Comparison of ENCODE assay signal across 8 cellular contexts in the genomic region with DNA sequence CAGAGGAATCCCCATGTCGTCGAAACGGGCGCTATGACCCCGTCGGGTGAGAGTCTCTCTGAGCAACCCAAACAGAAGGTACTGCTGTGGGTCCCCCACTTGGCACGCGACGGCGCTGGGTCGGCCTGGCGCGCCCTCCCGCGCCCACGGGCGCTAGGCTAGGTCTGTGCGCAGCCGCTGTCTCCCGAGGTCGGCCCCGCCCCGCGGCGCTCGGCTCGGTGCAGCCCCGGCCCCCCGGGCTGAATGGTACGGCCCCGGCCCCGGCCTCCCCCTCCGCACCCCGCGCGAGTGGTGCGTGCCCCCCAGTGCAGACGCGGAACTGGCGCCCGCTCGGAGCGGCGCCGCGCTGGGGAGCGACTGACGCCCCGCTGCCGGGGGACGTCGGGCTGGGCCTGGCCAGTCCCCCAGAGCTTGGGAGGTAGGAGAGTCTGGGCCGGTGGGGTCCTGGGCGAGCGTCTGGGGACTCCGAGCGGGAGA. TPM values are rescaled to one million over a fixed set of nuclear protein-coding genes. Genes with fewer than 3 reads are reported as not detected.
DNase-seq lines count a peak whose midpoint lies in the region; ATAC-seq and TF ChIP-seq lines count a peak whose summit lies in the region.

Gene MADD (plus strand): TSS at position 305 of the 477 bp plus-strand sequence.

- DNase-seq in AG08395 (ENCODE audit: low spot score) (peak; percentile 94), NCI-H345 treated with DMSO at 0.1 percent for 48 hours (lab: John Stamatoyannopoulos, UW; ENCODE audit: unreplicated experiment) (peak; percentile 85), colonic mucosa (peak; percentile 85), left lobe of liver (ENCODE audit: low spot score) (peak; percentile 91)
- DNase-seq in activated CD4-positive, alpha-beta T cell treated with anti-CD3 and anti-CD28 coated beads for 1 hour: peak; percentile 90
- peak; percentile 87 for DNase-seq in stimulated activated CD4-positive, alpha-beta T cell treated with anti-CD3 and anti-CD28 coated beads, Interleukin-2, amount 100 ng/mL, for 4 hours (ENCODE audit: low read depth)

- H3K27ac ChIP-seq in colonic mucosa: peak within 1 kb of the TSS; percentile 95

- H3K36me3 ChIP-seq in colonic mucosa: no peaks in the 10 kb centered on the region

- H3K27me3 ChIP-seq in colonic mucosa: no peaks in the 10 kb centered on the region

- intact Hi-C loops in colonic mucosa (cut with DNase I): no loop called here

- peak within 1 kb of the TSS; percentile 81 to 87 for H3K9ac ChIP-seq in colonic mucosa (ENCODE audit: low read depth in 2 of 2, low read length in 2 of 2)

- ATAC-seq in GM18907 (IDR thresholded peaks at IDR 0.05; ENCODE audit: unreplicated experiment) (peak; percentile 78), HG03135 (IDR thresholded peaks at IDR 0.05; ENCODE audit: unreplicated experiment) (peak; percentile 74), left lobe of liver (peak; percentile 87)

- no peaks in the 10 kb centered on the region for H3K9me3 ChIP-seq in colonic mucosa

- H3K4me1 ChIP-seq in colonic mucosa: peaks cover 24% of the 10 kb centered on the region

- no peak for TF ChIP-seq CTCF in colonic mucosa (IDR thresholded peaks at IDR 0.05)

- H3K4me3 ChIP-seq in colonic mucosa: peak within 1 kb of the TSS; percentile 72

RNA-seq across cellular contexts. Expression of gene MADD, which starts in this region (rescaled TPM):
- 10 to 100 TPM; 35.5 to 45.9 TPM for total RNA-seq in colonic mucosa
- 24.4 TPM for total RNA-seq in left lobe of liver

Comparison
In these comparisons a context has a peak if more than half of its experiments do, and no peak if none do; other contexts are left out.
1. Peak in every context shown above with its lines: DNase-seq, ATAC-seq, H3K4me3 ChIP-seq and H3K27ac ChIP-seq.